Comparison of ENCODE assay signal across 8 cellular contexts in the genomic region with DNA sequence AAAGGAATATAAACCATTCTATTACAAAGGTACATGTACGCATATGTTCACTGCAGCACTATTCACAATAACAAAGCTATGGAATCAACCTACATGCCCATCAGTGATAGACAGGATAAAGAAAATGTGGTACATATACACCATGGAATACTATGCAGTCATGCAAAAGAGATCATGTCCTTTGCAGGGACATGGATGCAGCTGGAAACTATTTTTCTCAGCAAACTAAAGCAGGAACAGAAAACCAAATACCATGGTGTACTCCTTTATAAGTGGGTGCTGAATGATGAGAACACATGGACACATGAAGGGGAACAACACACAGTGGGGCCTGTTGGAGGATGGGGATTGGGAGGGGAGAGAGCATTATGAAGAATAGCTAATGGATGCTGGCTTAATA.
"Had no signal": no experiment of that assay in that cellular context is flagged by ENCODE, and none has a peak within 500 bp of the region (broad histone marks: within the 10 kb centered on the region; RNA-seq: fewer than 3 reads in every experiment).

No MANE protein-coding gene starts in this region.

- H2AFZ ChIP-seq: GM23248 had no signal

- DNase-seq: GM23248, GOT3, H7, KG1 had no signal

- ATAC-seq: HCT116 had no signal

- H3K4me1 Mint-ChIP-seq: IgD-negative memory B cell had no signal

- H3K36me3 ChIP-seq: HAP-1 had no signal

- H3K4me1 ChIP-seq: HAP-1 had no signal

- H3K27ac Mint-ChIP-seq: IgD-negative memory B cell had no signal

- H3K4me3 Mint-ChIP-seq: IgD-negative memory B cell had no signal

- FAIRE-seq: HTR-8/SVneo had no signal

- H3K9ac ChIP-seq: GM23248 had no signal

- H3K4me3 ChIP-seq: GM23248, HAP-1 had no signal

- H3K27me3 Mint-ChIP-seq: IgD-negative memory B cell had no signal

- H3K27ac ChIP-seq: GM23248 had no signal

- H3K9me3 ChIP-seq: HAP-1 had no signal
